In the genomic region with DNA sequence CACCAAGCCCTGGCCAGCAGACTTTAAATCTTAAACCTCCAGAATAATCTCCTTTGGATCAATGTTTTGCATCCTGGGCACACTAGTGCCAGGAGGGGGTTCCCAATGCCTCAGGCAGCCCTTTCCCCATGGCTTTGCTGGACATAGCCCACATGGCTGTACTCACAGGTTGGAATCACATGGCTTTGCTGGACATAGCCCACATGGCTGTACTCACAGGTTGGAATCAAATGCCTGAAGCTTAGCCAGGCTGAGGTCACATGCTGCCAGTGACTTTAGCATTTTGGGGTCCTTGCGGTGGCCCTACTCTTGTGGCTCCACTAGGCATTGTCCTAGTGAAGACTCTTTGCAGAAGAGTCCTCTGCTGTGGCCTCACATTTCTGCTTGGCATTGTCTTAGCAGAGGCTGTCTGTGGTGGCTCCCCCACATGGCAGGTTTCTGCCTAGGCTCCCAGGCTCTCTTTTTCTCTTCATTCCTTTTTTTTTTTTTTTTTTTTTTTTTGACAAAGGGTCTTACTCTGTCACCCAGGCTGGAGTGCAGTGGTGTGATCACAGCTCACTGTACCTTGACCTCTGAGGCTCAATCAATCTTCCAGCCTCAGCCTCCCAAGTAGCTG, we compare ENCODE assay signal across 23 cellular contexts.
"Had no signal": no experiment of that assay in that cellular context is flagged by ENCODE, and none has a peak within 500 bp of the region (broad histone marks: within the 10 kb centered on the region; RNA-seq: fewer than 3 reads in every experiment).

No MANE protein-coding gene starts in this region.

- H3K9ac ChIP-seq: parathyroid adenoma had no signal

- H3K27me3 ChIP-seq: body of pancreas, esophagus muscularis mucosa, hepatocyte, thyroid gland had no signal

- H3K4me2 ChIP-seq: hepatocyte had no signal

- H3K9me3 Mint-ChIP-seq: activated naive CD4-positive, alpha-beta T cell treated with anti-CD3 and anti-CD28 coated beads for 36 hours; activated T-cell treated with anti-CD3 and anti-CD28 coated beads, Interleukin-2, amount 50 U/mL, for 4 hours had no signal

- H3K27ac Mint-ChIP-seq: activated CD4-positive, alpha-beta T cell treated with anti-CD3 and anti-CD28 coated beads, Interleukin-2, amount 10 ng/mL, durations not matched to agents 7 days and 5 days; activated CD8-positive, alpha-beta T cell treated with anti-CD3 and anti-CD28 coated beads, Interleukin-2, amount 10 ng/mL, durations not matched to agents 7 days and 5 days; activated naive CD4-positive, alpha-beta T cell treated with anti-CD3 and anti-CD28 coated beads for 36 hours; nephron had no signal

- ATAC-seq: activated CD8-positive, alpha-beta T cell treated with anti-CD3 and anti-CD28 coated beads, Interleukin-2, amount 10 ng/mL, durations not matched to agents 7 days and 5 days; activated T-cell treated with anti-CD3 and anti-CD28 coated beads, Interleukin-2, amount 50 U/mL, for 4 hours; body of pancreas had no signal

- H3K4me1 Mint-ChIP-seq: activated CD4-positive, alpha-beta T cell treated with anti-CD3 and anti-CD28 coated beads, Interleukin-2, amount 10 ng/mL, durations not matched to agents 7 days and 5 days had no signal

- H3K4me1 ChIP-seq: body of pancreas, parathyroid adenoma had no signal

- H3K4me3 Mint-ChIP-seq: activated CD4-positive, alpha-beta T cell treated with anti-CD3 and anti-CD28 coated beads, Interleukin-2, amount 10 ng/mL, durations not matched to agents 7 days and 5 days; activated CD8-positive, alpha-beta T cell treated with anti-CD3 and anti-CD28 coated beads, Interleukin-2, amount 10 ng/mL, durations not matched to agents 7 days and 5 days; activated naive CD4-positive, alpha-beta T cell treated with anti-CD3 and anti-CD28 coated beads for 36 hours; activated T-cell treated with anti-CD3 and anti-CD28 coated beads, Interleukin-2, amount 50 U/mL, for 4 hours; nephron had no signal

- H3K27me3 Mint-ChIP-seq: activated CD4-positive, alpha-beta T cell treated with anti-CD3 and anti-CD28 coated beads, Interleukin-2, amount 10 ng/mL, durations not matched to agents 7 days and 5 days had no signal

- H3K27ac ChIP-seq: body of pancreas, esophagus muscularis mucosa, hepatocyte, parathyroid adenoma, thyroid gland had no signal

- DNase-seq: activated CD4-positive, alpha-beta T cell treated with anti-CD3 and anti-CD28 coated beads, Interleukin-2, amount 10 ng/mL, durations not matched to agents 7 days and 5 days; activated CD8-positive, alpha-beta T cell treated with anti-CD3 and anti-CD28 coated beads, Interleukin-2, amount 10 ng/mL, durations not matched to agents 7 days and 5 days; activated naive CD4-positive, alpha-beta T cell treated with anti-CD3 and anti-CD28 coated beads for 36 hours; activated T-cell treated with anti-CD3 and anti-CD28 coated beads, Interleukin-2, amount 50 U/mL, for 4 hours; body of pancreas; central memory CD4-positive, alpha-beta T cell; cortex of kidney; effector CD4-positive, alpha-beta T cell; foreskin fibroblast; islet precursor cell; mammary epithelial cell; midbrain; stimulated activated CD4-positive, alpha-beta T cell treated with anti-CD3 and anti-CD28 coated beads, Interleukin-12 subunit alpha, Interleukin-12 subunit beta, amount 100 ng/mL, for 4 hours; stimulated activated CD4-positive, alpha-beta T cell treated with anti-CD3 and anti-CD28 coated beads, Interleukin-1b, Interleukin-23, amount 100 ng/mL, for 48 hours; stimulated activated CD8-positive, alpha-beta memory T cell treated with anti-CD3 and anti-CD28 coated beads, Interleukin-4, amount 100 ng/mL, for 48 hours; stimulated activated naive CD4-positive, alpha-beta T cell treated with Interleukin-2 at 50 U/mL for 16 hours; T-helper 1 cell; T-helper 9 cell; thyroid gland had no signal

- H3K9me3 ChIP-seq: body of pancreas, esophagus muscularis mucosa, thyroid gland had no signal

- H3K4me3 ChIP-seq: body of pancreas, esophagus muscularis mucosa, hepatocyte, thyroid gland had no signal

- H2AFZ ChIP-seq: hepatocyte, parathyroid adenoma had no signal

- H3K36me3 ChIP-seq: esophagus muscularis mucosa, thyroid gland had no signal
